1 cellular context compared by ENCODE assay signal in the genomic region with DNA sequence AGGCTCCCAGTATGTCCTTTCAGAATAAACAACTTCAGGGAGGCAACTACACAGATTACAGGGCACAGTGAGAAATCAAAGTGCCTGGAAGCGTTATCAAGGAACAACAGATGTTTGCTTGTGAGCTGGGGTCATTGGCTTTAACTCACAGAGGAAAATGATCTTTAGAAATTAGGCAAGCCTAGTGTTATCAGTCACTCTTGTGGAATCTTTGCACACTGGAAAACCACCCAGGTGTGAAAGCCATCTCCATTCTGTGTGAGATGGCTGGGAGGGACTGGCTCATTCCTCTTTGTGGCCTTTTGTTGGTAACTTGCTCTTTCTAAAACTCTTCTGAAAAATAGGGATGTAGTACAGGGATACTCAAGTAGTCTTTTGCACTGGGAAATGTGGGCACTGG.
TF ChIP-seq lines count a peak whose summit lies in the region.

No MANE protein-coding gene starts in this region.

TF ChIP-seq in IMR-90, 13 proteins besides CTCF, POLR2A, EP300 and RAD21:
- TF ChIP-seq BHLHE40 (IDR thresholded peaks at IDR 0.05; ENCODE audit: low read depth, low read length), result no peak
- TF ChIP-seq MXI1 (IDR thresholded peaks at IDR 0.05; ENCODE audit: borderline replicate concordance, low read depth, low read length), result no peak
- no peak for TF ChIP-seq USF2 (IDR thresholded peaks at IDR 0.05; ENCODE audit: low read depth, low read length)
- no peak for TF ChIP-seq MAZ (IDR thresholded peaks at IDR 0.05; ENCODE audit: borderline replicate concordance, low read depth, low read length)
- TF ChIP-seq CEBPB (IDR thresholded peaks at IDR 0.05; ENCODE audit: low read depth, low read length), result no peak
- TF ChIP-seq, protein P1, sequence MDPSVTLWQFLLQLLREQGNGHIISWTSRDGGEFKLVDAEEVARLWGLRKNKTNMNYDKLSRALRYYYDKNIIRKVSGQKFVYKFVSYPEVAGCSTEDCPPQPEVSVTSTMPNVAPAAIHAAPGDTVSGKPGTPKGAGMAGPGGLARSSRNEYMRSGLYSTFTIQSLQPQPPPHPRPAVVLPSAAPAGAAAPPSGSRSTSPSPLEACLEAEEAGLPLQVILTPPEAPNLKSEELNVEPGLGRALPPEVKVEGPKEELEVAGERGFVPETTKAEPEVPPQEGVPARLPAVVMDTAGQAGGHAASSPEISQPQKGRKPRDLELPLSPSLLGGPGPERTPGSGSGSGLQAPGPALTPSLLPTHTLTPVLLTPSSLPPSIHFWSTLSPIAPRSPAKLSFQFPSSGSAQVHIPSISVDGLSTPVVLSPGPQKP (IDR thresholded peaks at IDR 0.05; ENCODE audit: borderline replicate concordance, low read depth, low read length), result no peak
- no peak for TF ChIP-seq FOS (IDR thresholded peaks at IDR 0.05; ENCODE audit: low read depth, low read length)
- no peak for TF ChIP-seq NFE2L2 (IDR thresholded peaks at IDR 0.05; ENCODE audit: low read depth, low read length)
- no peak for TF ChIP-seq MAFK (IDR thresholded peaks at IDR 0.05; ENCODE audit: low read depth, low read length)
- TF ChIP-seq RCOR1 (IDR thresholded peaks at IDR 0.05; ENCODE audit: insufficient replicate concordance, low read length), result no peak
- TF ChIP-seq RFX5 (IDR thresholded peaks at IDR 0.05; ENCODE audit: low read depth, low read length), result no peak
- no peak for TF ChIP-seq SMC3 (IDR thresholded peaks at IDR 0.05; ENCODE audit: low read depth, low read length)
- TF ChIP-seq CHD1 (IDR thresholded peaks at IDR 0.05; ENCODE audit: low read depth, low read length), result no peak
